8 cellular contexts compared by ENCODE assay signal in genomic region chr5:73446631-73447233, GRCh38. TPM values are rescaled to one million over a fixed set of nuclear protein-coding genes. Genes with fewer than 3 reads are reported as not detected.
A peak's percentile ranks its signal among the peaks of the same experiment; 100 is the strongest.
DNase-seq lines count a peak whose midpoint lies in the region; ATAC-seq and TF ChIP-seq lines count a peak whose summit lies in the region.

No MANE protein-coding gene starts in this region.

- no peak overlapping the region for H3K27ac Mint-ChIP-seq in stimulated activated effector memory CD8-positive, alpha-beta T cell treated with anti-CD3 and anti-CD28 coated beads, Interleukin-12 subunit alpha, Interleukin-12 subunit beta, amount 100 ng/mL, for 72 hours

- CTCF ChIA-PET in SK-N-SH (lab: Yijun Ruan, JAX): interaction anchor here (0.9 to 2.0 kb wide), 3 partner anchors 12 to 143 kb away, joined by 4 to 6 read pairs (median 5); no protein-coding TSS in a partner anchor

- WGBS in SK-N-SH (ENCODE audit: low lambda C conversion rate): 1% methylated on average over 28 of the region's 66 CpGs
- WGBS in esophagus, 2 donors: 4 to 6% methylated on average over 63 to 66 of the region's 66 CpGs

- H3K36me3 ChIP-seq in SK-N-SH (replicated peaks in 1 of 2; ENCODE audit: control insufficient read depth in 1 of 2, insufficient read depth in 2 of 2, low read length in 1 of 2) (peaks cover 21 to 34% of the 10 kb centered on the region in 2 experiments), SJCRH30 (no peaks in the 10 kb centered on the region), esophagus (ENCODE audit: control insufficient read depth in 2 of 2, insufficient read depth in 2 of 2, low read length in 1 of 2) (no peaks in the 10 kb centered on the region)

- H3K4me1 ChIP-seq in SK-N-SH (ENCODE audit: control insufficient read depth in 1 of 2, insufficient read depth in 2 of 2, low read depth in 1 of 2, low read length in 1 of 2): peaks cover 12 to 21% of the 10 kb centered on the region in 2 experiments
- H3K4me1 ChIP-seq in SJCRH30: no peaks in the 10 kb centered on the region
- peaks cover 3 to 15% of the 10 kb centered on the region in 2 donors for H3K4me1 ChIP-seq in esophagus (ENCODE audit: control insufficient read depth in 2 of 2, insufficient read depth in 2 of 2, low read length in 1 of 2)

- H3K79me2 ChIP-seq in SK-N-SH (ENCODE audit: insufficient read depth): peaks cover 72% of the 10 kb centered on the region

- TF ChIP-seq EP300 in SK-N-SH (IDR thresholded peaks at IDR 0.05; ENCODE audit: borderline replicate concordance in 1 of 2, low read depth in 1 of 2, low read length in 1 of 2): no peak

- peaks cover 52% of the 10 kb centered on the region for H3F3A ChIP-seq in SK-N-SH (replicated peaks; ENCODE audit: insufficient read depth)

- H3K4me3 Mint-ChIP-seq in stimulated activated effector memory CD8-positive, alpha-beta T cell treated with anti-CD3 and anti-CD28 coated beads, Interleukin-12 subunit alpha, Interleukin-12 subunit beta, amount 100 ng/mL, for 72 hours: peak overlapping the region; percentile 71

- H3K9me3 ChIP-seq in SK-N-SH (no peaks in the 10 kb centered on the region), SJCRH30 (replicated peaks) (no peaks in the 10 kb centered on the region), esophagus (ENCODE audit: control insufficient read depth in 2 of 2, insufficient read depth in 1 of 2, low read depth in 1 of 2, low read length in 1 of 2) (peaks cover 0 to 11% of the 10 kb centered on the region in 2 donors)

- no peak for ATAC-seq in SK-N-SH treated with all-trans-retinoic acid at 6 μM for 48 hours
- ATAC-seq in stimulated activated effector memory CD8-positive, alpha-beta T cell treated with anti-CD3 and anti-CD28 coated beads, Interleukin-12 subunit alpha, Interleukin-12 subunit beta, amount 100 ng/mL, for 72 hours: no peak
- ATAC-seq in GM21737 (IDR thresholded peaks at IDR 0.05; ENCODE audit: unreplicated experiment): no peak
- no peak for ATAC-seq in GM21528 (IDR thresholded peaks at IDR 0.05; ENCODE audit: low FRiP score, unreplicated experiment)

- no peak for TF ChIP-seq CTCF in SK-N-SH (IDR thresholded peaks at IDR 0.05)

- H3K27ac ChIP-seq in SK-N-SH (ENCODE audit: low read depth in 2 of 2, low read length in 1 of 2): peak overlapping the region; percentile 76 to 89
- H3K27ac ChIP-seq in SJCRH30: peak overlapping the region; percentile 13; the same call in 1 of the 2 replicates
- peak overlapping the region in 1 of 2 donors; percentile 9 for H3K27ac ChIP-seq in esophagus (ENCODE audit: low read depth in 2 of 2, low read length in 1 of 2)

- H3K27me3 ChIP-seq in SK-N-SH (ENCODE audit: insufficient read depth): no peaks in the 10 kb centered on the region
- peaks cover 7% of the 10 kb centered on the region; the same call in 1 of the 2 replicates for H3K27me3 ChIP-seq in SJCRH30
- H3K27me3 ChIP-seq in esophagus (ENCODE audit: control insufficient read depth in 1 of 2, insufficient read depth in 2 of 2, low read length in 2 of 2): peaks cover 6 to 48% of the 10 kb centered on the region in 2 donors

- H2AFZ ChIP-seq in SK-N-SH (ENCODE audit: low read depth): no peak overlapping the region

- H3K36me3 Mint-ChIP-seq in stimulated activated effector memory CD8-positive, alpha-beta T cell treated with anti-CD3 and anti-CD28 coated beads, Interleukin-12 subunit alpha, Interleukin-12 subunit beta, amount 100 ng/mL, for 72 hours: peaks cover 19% of the 10 kb centered on the region

- DNase-seq in SK-N-SH (no peak), SJCRH30 (peak; percentile 36 to 56), globus pallidus (ENCODE audit: low spot score) (no peak)
- DNase-seq in stimulated activated effector memory CD8-positive, alpha-beta T cell treated with anti-CD3 and anti-CD28 coated beads, Interleukin-12 subunit alpha, Interleukin-12 subunit beta, amount 100 ng/mL, for 72 hours (ENCODE audit: low spot score in 2 of 2): peak in 1 of 2 donors; percentile 55

- TF ChIP-seq RAD21 in SK-N-SH (IDR thresholded peaks at IDR 0.05; ENCODE audit: low read length): no peak

- POLR2A ChIA-PET in SK-N-SH (lab: Yijun Ruan, JAX): no interaction called here

- no peaks in the 10 kb centered on the region for H3K9me3 Mint-ChIP-seq in stimulated activated effector memory CD8-positive, alpha-beta T cell treated with anti-CD3 and anti-CD28 coated beads, Interleukin-12 subunit alpha, Interleukin-12 subunit beta, amount 100 ng/mL, for 72 hours

- peaks cover 17% of the 10 kb centered on the region for H4K20me1 ChIP-seq in SK-N-SH (ENCODE audit: insufficient read depth)

- peak overlapping the region; percentile 94 for H3K9ac ChIP-seq in SK-N-SH

- peaks cover 15% of the 10 kb centered on the region for H3K4me1 Mint-ChIP-seq in stimulated activated effector memory CD8-positive, alpha-beta T cell treated with anti-CD3 and anti-CD28 coated beads, Interleukin-12 subunit alpha, Interleukin-12 subunit beta, amount 100 ng/mL, for 72 hours

- H3K9me2 ChIP-seq in SK-N-SH: no peaks in the 10 kb centered on the region

- H3K4me2 ChIP-seq in SK-N-SH: peak overlapping the region; percentile 88

- H3K4me3 ChIP-seq in SK-N-SH (ENCODE audit: low read depth in 2 of 2, low read length in 1 of 2) (peak overlapping the region; percentile 69 to 80), SJCRH30 (peak overlapping the region; percentile 96), esophagus (ENCODE audit: low read depth in 1 of 2, low read length in 2 of 2) (peak overlapping the region; percentile 21 to 55)

TF ChIP-seq in SK-N-SH, 30 proteins besides CTCF, POLR2A, EP300 and RAD21:
- TF ChIP-seq, protein P1, sequence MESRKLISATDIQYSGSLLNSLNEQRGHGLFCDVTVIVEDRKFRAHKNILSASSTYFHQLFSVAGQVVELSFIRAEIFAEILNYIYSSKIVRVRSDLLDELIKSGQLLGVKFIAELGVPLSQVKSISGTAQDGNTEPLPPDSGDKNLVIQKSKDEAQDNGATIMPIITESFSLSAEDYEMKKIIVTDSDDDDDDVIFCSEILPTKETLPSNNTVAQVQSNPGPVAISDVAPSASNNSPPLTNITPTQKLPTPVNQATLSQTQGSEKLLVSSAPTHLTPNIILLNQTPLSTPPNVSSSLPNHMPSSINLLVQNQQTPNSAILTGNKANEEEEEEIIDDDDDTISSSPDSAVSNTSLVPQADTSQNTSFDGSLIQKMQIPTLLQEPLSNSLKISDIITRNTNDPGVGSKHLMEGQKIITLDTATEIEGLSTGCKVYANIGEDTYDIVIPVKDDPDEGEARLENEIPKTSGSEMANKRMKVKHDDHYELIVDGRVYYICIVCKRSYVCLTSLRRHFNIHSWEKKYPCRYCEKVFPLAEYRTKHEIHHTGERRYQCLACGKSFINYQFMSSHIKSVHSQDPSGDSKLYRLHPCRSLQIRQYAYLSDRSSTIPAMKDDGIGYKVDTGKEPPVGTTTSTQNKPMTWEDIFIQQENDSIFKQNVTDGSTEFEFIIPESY (IDR thresholded peaks at IDR 0.05; ENCODE audit: borderline replicate concordance, low read depth): no peak
- TF ChIP-seq RFX5 (IDR thresholded peaks at IDR 0.05; ENCODE audit: low read length) (no peak), FOXM1 (IDR thresholded peaks at IDR 0.05; ENCODE audit: low read depth) (0 out of 2 replicates have a peak, but pooled peaks have one; percentile 28)

TF ChIP-seq in SK-N-SH treated with all-trans-retinoic acid at 6 μM for 48 hours, 23 proteins besides CTCF, POLR2A, EP300 and RAD21:
- no peak for TF ChIP-seq PATZ1 (CRISPR knock-in tag; IDR thresholded peaks at IDR 0.05; ENCODE audit: borderline replicate concordance)
- TF ChIP-seq ARNTL (CRISPR knock-in tag; IDR thresholded peaks at IDR 0.05; ENCODE audit: borderline replicate concordance, low read depth): no peak
- TF ChIP-seq ZNF70 (CRISPR knock-in tag; IDR thresholded peaks at IDR 0.05): no peak
TF ChIP-seq in SK-N-SH treated with all-trans-retinoic acid at 6 μM for 48 hours: peak in this region for 0.

RNA-seq across cellular contexts. Expression of gene FOXD1, which starts 1.8 kb away (rescaled TPM):
- polyA plus RNA-seq in SK-N-SH (2012; rRNA removed) (39.6 and 73.9 TPM in 2 replicates), esophagus (1 to 10 TPM in 1 of 2 donors, under 1 TPM in 1; 0.31 to 1.3 TPM)
- 71.2 and 72.6 TPM in 2 replicates for polyA plus RNA-seq in SK-N-SH (2012; cell fraction: cytosol; rRNA removed)
- 48.7 and 52.6 TPM in 2 replicates for polyA plus RNA-seq in SK-N-SH (2012; cell fraction: nucleus; rRNA removed)
- total RNA-seq in SJCRH30 (2014; rRNA removed; shearing (Covaris generic)): 10.5 and 10.9 TPM in 2 replicates

RNA-seq across cellular contexts. Expression of gene BTF3, which starts 51.5 kb away (rescaled TPM):
- polyA plus RNA-seq in SK-N-SH (2012; rRNA removed) (458 and 492 TPM in 2 replicates), esophagus (100 to 1,000 TPM; 542 to 770 TPM)
- 622 and 790 TPM in 2 replicates for polyA plus RNA-seq in SK-N-SH (2012; cell fraction: cytosol; rRNA removed)
- 127 and 171 TPM in 2 replicates for polyA plus RNA-seq in SK-N-SH (2012; cell fraction: nucleus; rRNA removed)
- total RNA-seq in SJCRH30 (2014; rRNA removed; shearing (Covaris generic)): 1,145 and 1,184 TPM in 2 replicates

Comparison
In these comparisons a context has a peak if more than half of its experiments do, and no peak if none do; other contexts are left out.
1. DNase-seq: peak in SJCRH30 (2 of 2); none in SK-N-SH (single experiment) and globus pallidus (single experiment).
2. H3K4me3 ChIP-seq: peak in every context shown above with its lines; median percentile 96 in SJCRH30; 74 in SK-N-SH; 38 in esophagus.
3. RNA of gene FOXD1, which starts 1.8 kb away (polyA plus RNA-seq): 39.6 to 73.9 TPM in SK-N-SH; 0.31 to 1.3 TPM in esophagus; every median in the first group is over 10 times any median in the second.